ENCODE assay signal across 8 cellular contexts in genomic region chr16:84665843-84666242, GRCh38.
"Had no signal": no experiment of that assay in that cellular context is flagged by ENCODE, and none has a peak within 500 bp of the region (broad histone marks: within the 10 kb centered on the region; RNA-seq: fewer than 3 reads in every experiment).

No MANE protein-coding gene starts in this region.

- H2AFZ ChIP-seq: GM23248 had no signal

- H3K27ac ChIP-seq: GM23248 had no signal

- FAIRE-seq: H1, H54, HTR-8/SVneo had no signal

- H3K9ac ChIP-seq: GM23248 had no signal

- H3K4me3 ChIP-seq: GM23248 had no signal

- H3K9me3 Mint-ChIP-seq: H9 had no signal

- H3K27ac Mint-ChIP-seq: H9 had no signal

- DNase-seq: GM23248, H9, HCEC 1CT, IMR-90, KBM-7 had no signal

- H3K4me3 Mint-ChIP-seq: H9 had no signal
